ENCODE assay signal across 8 cellular contexts in the genomic region with DNA sequence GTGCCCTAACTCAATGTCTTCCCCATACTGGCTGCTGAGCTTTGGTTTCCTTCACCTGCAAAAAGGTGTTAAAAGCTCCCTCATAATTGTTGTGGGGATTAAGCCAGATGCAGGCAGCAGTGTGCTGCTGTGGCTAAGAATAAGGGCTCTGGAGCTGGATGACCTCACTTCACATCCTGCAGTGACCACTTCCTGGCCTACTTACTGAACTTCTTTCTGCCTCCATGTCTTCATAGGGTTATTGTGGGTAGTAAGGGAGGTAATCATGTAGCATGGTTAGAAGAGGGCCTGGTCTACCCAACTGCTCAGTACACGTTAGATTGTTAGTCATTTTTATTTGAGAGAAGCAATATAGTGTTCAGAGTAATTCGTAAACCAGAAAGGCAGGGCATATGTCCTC. TPM values are rescaled to one million over a fixed set of nuclear protein-coding genes. Genes with fewer than 3 reads are reported as not detected.
DNase-seq lines count a peak whose midpoint lies in the region; ATAC-seq and FAIRE-seq lines count a peak whose summit lies in the region.

No MANE protein-coding gene starts in this region.

- no peaks in the 10 kb centered on the region for H3K27me3 ChIP-seq in CD8-positive, alpha-beta memory T cell (ENCODE audit: insufficient read depth, low read length, poor library complexity, severe bottlenecking)

- peak overlapping the region; percentile 72 to 96 (median 95) for H3K27ac Mint-ChIP-seq in CD8-positive, alpha-beta memory T cell
- peak overlapping the region; percentile 86 to 91 for H3K27ac Mint-ChIP-seq in effector memory CD8-positive, alpha-beta T cell

- H3K4me3 ChIP-seq in CD8-positive, alpha-beta memory T cell (ENCODE audit: low read length), result no peak overlapping the region

- no peaks in the 10 kb centered on the region for H3K9me3 ChIP-seq in CD8-positive, alpha-beta memory T cell (ENCODE audit: low read length)

- H3K4me3 Mint-ChIP-seq in CD8-positive, alpha-beta memory T cell, result peak overlapping the region; percentile 4 to 75 (median 64)
- H3K4me3 Mint-ChIP-seq in effector memory CD8-positive, alpha-beta T cell, result peak overlapping the region; percentile 46 to 55

- DNase-seq in CD8-positive, alpha-beta memory T cell, result peak in 4 of 5 donors; percentile 27 to 83 (median 70)
- DNase-seq in effector memory CD8-positive, alpha-beta T cell, result peak; percentile 61 to 62 (median 62)
- no peak for DNase-seq in GM19239 (ENCODE audit: insufficient read length, low spot score)
- DNase-seq in NCI-H128 (lab: John Stamatoyannopoulos, UW; ENCODE audit: unreplicated experiment), result no peak
- DNase-seq in NCI-H524 (lab: John Stamatoyannopoulos, UW), result no peak
- DNase-seq in NCI-H226, result no peak

- H3K4me1 ChIP-seq in CD8-positive, alpha-beta memory T cell (ENCODE audit: insufficient read depth, low read length), result peaks cover 35% of the 10 kb centered on the region

- POLR2A ChIA-PET in CD8-positive, alpha-beta memory T cell (lab: Charles Lee), result interaction anchor here (0.5 to 1.5 kb wide), 4 partner anchors 15 to 55 kb away, joined by 3 to 17 read pairs (median 4); a partner anchor contains a TSS

- peaks cover 24% of the 10 kb centered on the region for H3K36me3 ChIP-seq in CD8-positive, alpha-beta memory T cell (ENCODE audit: insufficient read depth, low read length)

- no peaks in the 10 kb centered on the region for H3K9me3 Mint-ChIP-seq in CD8-positive, alpha-beta memory T cell
- no peaks in the 10 kb centered on the region for H3K9me3 Mint-ChIP-seq in effector memory CD8-positive, alpha-beta T cell

- FAIRE-seq in GM19239 (lab: Jason Lieb, UNC), result no peak

- peaks cover 21 to 69% (median 39%) of the 10 kb centered on the region in 3 donors for H3K36me3 Mint-ChIP-seq in CD8-positive, alpha-beta memory T cell
- peaks cover 64% of the 10 kb centered on the region for H3K36me3 Mint-ChIP-seq in effector memory CD8-positive, alpha-beta T cell (ENCODE audit: insufficient read depth)

- H3K27me3 Mint-ChIP-seq in CD8-positive, alpha-beta memory T cell, result no peaks in the 10 kb centered on the region
- no peaks in the 10 kb centered on the region for H3K27me3 Mint-ChIP-seq in effector memory CD8-positive, alpha-beta T cell

- H3K4me1 Mint-ChIP-seq in CD8-positive, alpha-beta memory T cell, result peaks cover 57 to 69% (median 66%) of the 10 kb centered on the region in 3 donors
- peaks cover 43 to 46% of the 10 kb centered on the region in 2 donors for H3K4me1 Mint-ChIP-seq in effector memory CD8-positive, alpha-beta T cell (ENCODE audit: low read depth in 2 of 2)

- H3K27ac ChIP-seq in CD8-positive, alpha-beta memory T cell (ENCODE audit: low read depth, low read length), result no peak overlapping the region

- CTCF ChIA-PET in CD8-positive, alpha-beta memory T cell (lab: Charles Lee), result interaction anchor here (0.7 to 2.6 kb wide), 6 partner anchors 10 to 192 kb away, joined by 3 to 10 read pairs (median 3); a partner anchor contains a TSS

- ATAC-seq in GM19463 (IDR thresholded peaks at IDR 0.05; ENCODE audit: unreplicated experiment), result peak; percentile 63
- peak; percentile 88 for ATAC-seq in HG03565 (IDR thresholded peaks at IDR 0.05; ENCODE audit: unreplicated experiment)
- ATAC-seq in effector memory CD8-positive, alpha-beta T cell (replicated peaks), result peak; percentile 96

RNA-seq across cellular contexts. Expression of a gene that starts 18.4 kb away (rescaled TPM):
- total RNA-seq in CD8-positive, alpha-beta memory T cell, result 10 to 100 TPM; 31.9 to 35.0 TPM
- polyA plus RNA-seq in CD8-positive, alpha-beta memory T cell, result 78.3 TPM

Comparison
In these comparisons a context has a peak if more than half of its experiments do, and no peak if none do; other contexts are left out.
1. DNase-seq: peak in CD8-positive, alpha-beta memory T cell (4 of 5) and effector memory CD8-positive, alpha-beta T cell (3 of 3); none in GM19239 (single experiment), NCI-H128 (single experiment), NCI-H524 (0 of 2) and NCI-H226 (single experiment).
2. Peak in every context shown above with its lines, with median percentiles within 50 percentile points of each other: ATAC-seq.